ENCODE assay signal across 8 cellular contexts in genomic region chr3:171461087-171461917, GRCh38. TPM values are rescaled to one million over a fixed set of nuclear protein-coding genes. Genes with fewer than 3 reads are reported as not detected.
DNase-seq lines count a peak whose midpoint lies in the region; ATAC-seq and TF ChIP-seq lines count a peak whose summit lies in the region.

No MANE protein-coding gene starts in this region.

- TF ChIP-seq CTCF in glutamatergic neuron (IDR thresholded peaks at IDR 0.05; ENCODE audit: partially characterized antibody, unreplicated experiment) (no peak), progenitor cell of endocrine pancreas (IDR thresholded peaks at IDR 0.05; ENCODE audit: unreplicated experiment) (no peak)

- peak overlapping the region; percentile 92 for H3K4me3 Mint-ChIP-seq in stimulated activated naive CD8-positive, alpha-beta T cell treated with anti-CD3 and anti-CD28 coated beads, Interleukin-15, Interleukin-2, amounts not matched to agents 100 ng/mL and 50 ng/mL, for 24 hours
- H3K4me3 Mint-ChIP-seq in glutamatergic neuron (ENCODE audit: unreplicated experiment), result peak overlapping the region; percentile 95
- peak overlapping the region; percentile 86 for H3K4me3 Mint-ChIP-seq in progenitor cell of endocrine pancreas (ENCODE audit: low read depth)

- H3K27me3 Mint-ChIP-seq in stimulated activated naive CD8-positive, alpha-beta T cell treated with anti-CD3 and anti-CD28 coated beads, Interleukin-15, Interleukin-2, amounts not matched to agents 100 ng/mL and 50 ng/mL, for 24 hours, result no peaks in the 10 kb centered on the region
- peaks cover 14% of the 10 kb centered on the region for H3K27me3 Mint-ChIP-seq in glutamatergic neuron (ENCODE audit: unreplicated experiment)
- peaks cover 42% of the 10 kb centered on the region for H3K27me3 Mint-ChIP-seq in progenitor cell of endocrine pancreas

- no peaks in the 10 kb centered on the region for H3K9me3 Mint-ChIP-seq in stimulated activated naive CD8-positive, alpha-beta T cell treated with anti-CD3 and anti-CD28 coated beads, Interleukin-15, Interleukin-2, amounts not matched to agents 100 ng/mL and 50 ng/mL, for 24 hours
- no peaks in the 10 kb centered on the region for H3K9me3 Mint-ChIP-seq in glutamatergic neuron (ENCODE audit: unreplicated experiment)
- no peaks in the 10 kb centered on the region for H3K9me3 Mint-ChIP-seq in progenitor cell of endocrine pancreas (ENCODE audit: low read depth)

- no peak for DNase-seq in stimulated activated naive CD8-positive, alpha-beta T cell treated with anti-CD3 and anti-CD28 coated beads, Interleukin-15, Interleukin-2, amounts not matched to agents 100 U/mL and 50 U/mL, for 24 hours
- peak; percentile 59 for DNase-seq in NCI-H2196 treated with DMSO at 0.1 percent for 48 hours (lab: John Stamatoyannopoulos, UW; ENCODE audit: unreplicated experiment)
- DNase-seq in activated naive CD4-positive, alpha-beta T cell treated with Interleukin-2 at 50 U/mL for 16 hours, result peak; percentile 43
- DNase-seq in glutamatergic neuron, result no peak
- DNase-seq in progenitor cell of endocrine pancreas (ENCODE audit: low spot score, unreplicated experiment), result no peak
- no peak for DNase-seq in stimulated activated CD8-positive, alpha-beta memory T cell treated with anti-CD3 and anti-CD28 coated beads, Interleukin-4, amount 100 ng/mL, for 48 hours

- H3K36me3 Mint-ChIP-seq in stimulated activated naive CD8-positive, alpha-beta T cell treated with anti-CD3 and anti-CD28 coated beads, Interleukin-15, Interleukin-2, amounts not matched to agents 100 ng/mL and 50 ng/mL, for 24 hours (ENCODE audit: low read depth), result no peaks in the 10 kb centered on the region
- H3K36me3 Mint-ChIP-seq in glutamatergic neuron (ENCODE audit: unreplicated experiment), result no peaks in the 10 kb centered on the region
- no peaks in the 10 kb centered on the region for H3K36me3 Mint-ChIP-seq in progenitor cell of endocrine pancreas (ENCODE audit: insufficient read depth)

- no peak for ATAC-seq in stimulated activated naive CD8-positive, alpha-beta T cell treated with anti-CD3 and anti-CD28 coated beads, Interleukin-15, Interleukin-2, amounts not matched to agents 100 U/mL and 50 U/mL, for 24 hours
- peak; percentile 32 for ATAC-seq in HG02938 (IDR thresholded peaks at IDR 0.05; ENCODE audit: unreplicated experiment)

- peaks cover 44% of the 10 kb centered on the region for H3K4me1 Mint-ChIP-seq in stimulated activated naive CD8-positive, alpha-beta T cell treated with anti-CD3 and anti-CD28 coated beads, Interleukin-15, Interleukin-2, amounts not matched to agents 100 ng/mL and 50 ng/mL, for 24 hours (ENCODE audit: low read depth)
- H3K4me1 Mint-ChIP-seq in glutamatergic neuron (ENCODE audit: low read depth, unreplicated experiment), result peaks cover 11% of the 10 kb centered on the region
- peaks cover 22% of the 10 kb centered on the region for H3K4me1 Mint-ChIP-seq in progenitor cell of endocrine pancreas (ENCODE audit: low read depth)

- peak overlapping the region; percentile 83 for H3K27ac Mint-ChIP-seq in stimulated activated naive CD8-positive, alpha-beta T cell treated with anti-CD3 and anti-CD28 coated beads, Interleukin-15, Interleukin-2, amounts not matched to agents 100 ng/mL and 50 ng/mL, for 24 hours
- no peak overlapping the region for H3K27ac Mint-ChIP-seq in glutamatergic neuron (ENCODE audit: unreplicated experiment)
- H3K27ac Mint-ChIP-seq in progenitor cell of endocrine pancreas, result no peak overlapping the region

RNA-seq across cellular contexts. Expression of gene TNIK, which starts 1.1 kb away (rescaled TPM):
- total RNA-seq in glutamatergic neuron (ENCODE audit: unreplicated experiment), result 1.5 TPM
- total RNA-seq in progenitor cell of endocrine pancreas, result 15.7 and 17.7 TPM in 2 replicates

Comparison
In these comparisons a context has a peak if more than half of its experiments do, and no peak if none do; other contexts are left out.
1. DNase-seq: peak in NCI-H2196 treated with DMSO at 0.1 percent for 48 hours (single experiment) and activated naive CD4-positive, alpha-beta T cell treated with Interleukin-2 at 50 U/mL for 16 hours (single experiment); none in stimulated activated naive CD8-positive, alpha-beta T cell treated with anti-CD3 and anti-CD28 coated beads, Interleukin-15, Interleukin-2, amounts not matched to agents 100 U/mL and 50 U/mL, for 24 hours (single experiment), glutamatergic neuron (single experiment), progenitor cell of endocrine pancreas (single experiment) and stimulated activated CD8-positive, alpha-beta memory T cell treated with anti-CD3 and anti-CD28 coated beads, Interleukin-4, amount 100 ng/mL, for 48 hours (single experiment).
2. Peak in every context shown above with its lines, with median percentiles within 50 percentile points of each other: H3K4me3 Mint-ChIP-seq.